In genomic region chr15:86837631-86838030, GRCh38 we compare ENCODE assay signal across 34 cellular contexts.
A peak's percentile ranks its signal among the peaks of the same experiment; 100 is the strongest.
DNase-seq lines count a peak whose midpoint lies in the region; ATAC-seq, FAIRE-seq and TF ChIP-seq lines count a peak whose summit lies in the region.
"Had no signal": no experiment of that assay in that cellular context is flagged by ENCODE, and none has a peak within 500 bp of the region (broad histone marks: within the 10 kb centered on the region; RNA-seq: fewer than 3 reads in every experiment).

No MANE protein-coding gene starts in this region.

- ATAC-seq in GM18861 (IDR thresholded peaks at IDR 0.05; ENCODE audit: unreplicated experiment), result no peak
- ATAC-seq: esophagus mucosa, Panc1, psoas muscle had no signal

- no peaks in the 10 kb centered on the region for H3K9me3 Mint-ChIP-seq in progenitor cell of endocrine pancreas (ENCODE audit: low read depth)

- no peaks in the 10 kb centered on the region for H3K4me1 Mint-ChIP-seq in progenitor cell of endocrine pancreas (ENCODE audit: low read depth)
- H3K4me1 Mint-ChIP-seq: B cell; CD4-positive, alpha-beta memory T cell; central memory CD8-positive, alpha-beta T cell had no signal

- H3K27me3 Mint-ChIP-seq in progenitor cell of endocrine pancreas, result no peaks in the 10 kb centered on the region
- H3K27me3 Mint-ChIP-seq: B cell had no signal

- no peak for TF ChIP-seq CTCF in progenitor cell of endocrine pancreas (IDR thresholded peaks at IDR 0.05; ENCODE audit: unreplicated experiment)

- DNase-seq in DMS79 treated with DMSO at 0.1 percent for 48 hours (lab: John Stamatoyannopoulos, UW) (peak; percentile 10), NCI-H69 (lab: John Stamatoyannopoulos, UW) (peak; percentile 6), brain pericyte (ENCODE audit: low read depth, low spot score) (peak; percentile 1), myocyte (ENCODE audit: low read depth) (peak; percentile 81), progenitor cell of endocrine pancreas (ENCODE audit: low spot score, unreplicated experiment) (no peak), RCC 7860 (ENCODE audit: low spot score) (no peak), NCI-H1436 treated with DMSO at 0.1 percent for 48 hours (lab: John Stamatoyannopoulos, UW) (no peak)
- DNase-seq: activated CD4-positive, alpha-beta T cell treated with anti-CD3 and anti-CD28 coated beads for 48 hours; activated effector memory CD4-positive, alpha-beta T cell treated with anti-CD3 and anti-CD28 coated beads, Interleukin-2, amount 50 U/mL, for 16 hours; activated T-cell treated with anti-CD3 and anti-CD28 coated beads, Interleukin-2, amount 50 U/mL, for 24 hours; anterior cingulate cortex; CD4-positive, alpha-beta memory T cell; dermis blood vessel endothelial cell; GOT3; KBM-7; mesendoderm; NCI-H1092 treated with DMSO at 0.1 percent for 48 hours; NCI-H1930; NCI-H526 treated with DMSO at 0.1 percent for 48 hours; psoas muscle; SIG-M5; stimulated activated CD4-positive, alpha-beta T cell treated with anti-CD3 and anti-CD28 coated beads, Interleukin-4, amount 100 ng/mL, for 24 hours; SW 1271; T-helper 9 cell had no signal

- FAIRE-seq in RCC 7860 (lab: Jason Lieb, UNC), result no peak
- FAIRE-seq: D721Med, frontal cortex, GM19239 had no signal

- no peaks in the 10 kb centered on the region for H3K36me3 Mint-ChIP-seq in progenitor cell of endocrine pancreas (ENCODE audit: insufficient read depth)
- H3K36me3 Mint-ChIP-seq: activated naive CD8-positive, alpha-beta T cell; CD4-positive, alpha-beta memory T cell; type B pancreatic cell had no signal

- no peak overlapping the region for H3K4me3 Mint-ChIP-seq in progenitor cell of endocrine pancreas (ENCODE audit: low read depth)
- H3K4me3 Mint-ChIP-seq: activated naive CD8-positive, alpha-beta T cell; activated T-cell treated with anti-CD3 and anti-CD28 coated beads, Interleukin-2, amount 50 U/mL, for 24 hours; B cell; CD4-positive, alpha-beta memory T cell; central memory CD8-positive, alpha-beta T cell; type B pancreatic cell had no signal

- H3K27ac Mint-ChIP-seq in progenitor cell of endocrine pancreas, result no peak overlapping the region
- H3K27ac Mint-ChIP-seq: activated naive CD8-positive, alpha-beta T cell; activated T-cell treated with anti-CD3 and anti-CD28 coated beads, Interleukin-2, amount 50 U/mL, for 24 hours; B cell; CD4-positive, alpha-beta memory T cell; type B pancreatic cell had no signal

Comparison
In these comparisons a context has a peak if more than half of its experiments do, and no peak if none do; other contexts are left out.
1. DNase-seq: peak in DMS79 treated with DMSO at 0.1 percent for 48 hours (single experiment), NCI-H69 (single experiment), brain pericyte (single experiment) and myocyte (single experiment); none in progenitor cell of endocrine pancreas (single experiment), RCC 7860 (single experiment) and NCI-H1436 treated with DMSO at 0.1 percent for 48 hours (single experiment).